ENCODE assay signal across 2 cellular contexts in genomic region chr5:83099445-83099844, GRCh38.
TF ChIP-seq lines count a peak whose summit lies in the region.

No MANE protein-coding gene starts in this region.

TF ChIP-seq in HepG2, 621 proteins besides CTCF, POLR2A, EP300 and RAD21 (continues in another document):
- TF ChIP-seq TCF7 (IDR thresholded peaks at IDR 0.05; ENCODE audit: low read depth) (peak; percentile 66; the same call in 1 of the 2 replicates), REL (CRISPR knock-in tag; conservative IDR thresholded peaks at IDR 0.05) (no peak), ZNF609 (CRISPR knock-in tag; IDR thresholded peaks at IDR 0.05; ENCODE audit: borderline replicate concordance) (peak; percentile 40; the same call in 1 of the 2 replicates), SOX5 (CRISPR knock-in tag; IDR thresholded peaks at IDR 0.05; ENCODE audit: borderline replicate concordance) (0 out of 2 replicates have a peak, but pooled peaks have one; percentile 17), NR2F2 (IDR thresholded peaks at IDR 0.05; ENCODE audit: borderline replicate concordance, low read depth) (peak; percentile 50; the same call in 1 of the 2 replicates), TCF7L2 (IDR thresholded peaks at IDR 0.05; ENCODE audit: low read depth, low read length) (peak; percentile 63), RERE (CRISPR knock-in tag; IDR thresholded peaks at IDR 0.05; ENCODE audit: low read depth) (peak; percentile 38; the same call in 1 of the 2 replicates), ZXDC (CRISPR knock-in tag; IDR thresholded peaks at IDR 0.05) (no peak), FOXP1 (IDR thresholded peaks at IDR 0.05) (no peak), FOXP1 (CRISPR knock-in tag; IDR thresholded peaks at IDR 0.05) (peak; percentile 33; the same call in 1 of the 2 replicates), SOX13 (IDR thresholded peaks at IDR 0.05) (peak; percentile 37; the same call in 1 of the 2 replicates), SOX13 (CRISPR knock-in tag; conservative IDR thresholded peaks at IDR 0.05 in 1 of 2, IDR thresholded peaks at IDR 0.05 in 1 of 2) (peak in 1 of 2 experiments; percentile 76; a peak in 2 of 4 replicates)

TF ChIP-seq in WTC11, 78 proteins besides CTCF, POLR2A, EP300 and RAD21:
- TF ChIP-seq ZSCAN18 (CRISPR knock-in tag; IDR thresholded peaks at IDR 0.05) (no peak), EMX1 (CRISPR knock-in tag; IDR thresholded peaks at IDR 0.05) (no peak), RELA (CRISPR knock-in tag; IDR thresholded peaks at IDR 0.05; ENCODE audit: borderline replicate concordance) (no peak), FOXP4 (CRISPR knock-in tag; IDR thresholded peaks at IDR 0.05) (no peak), ATF2 (CRISPR knock-in tag; IDR thresholded peaks at IDR 0.05; ENCODE audit: borderline replicate concordance, low read depth) (no peak), HMGXB4 (CRISPR knock-in tag; IDR thresholded peaks at IDR 0.05) (no peak), NR2C2 (CRISPR knock-in tag; IDR thresholded peaks at IDR 0.05) (no peak), NFE2L1 (CRISPR knock-in tag; IDR thresholded peaks at IDR 0.05) (no peak), ZNF416 (CRISPR knock-in tag; IDR thresholded peaks at IDR 0.05) (no peak), ZNF317 (CRISPR knock-in tag; IDR thresholded peaks at IDR 0.05; ENCODE audit: borderline replicate concordance, low read depth) (no peak), TEAD4 (CRISPR knock-in tag; IDR thresholded peaks at IDR 0.05) (no peak), NR1H2 (CRISPR knock-in tag; IDR thresholded peaks at IDR 0.05) (no peak), PREB (CRISPR knock-in tag; IDR thresholded peaks at IDR 0.05; ENCODE audit: borderline replicate concordance) (no peak), HMGA2 (CRISPR knock-in tag; IDR thresholded peaks at IDR 0.05) (no peak), ELF4 (CRISPR knock-in tag; IDR thresholded peaks at IDR 0.05; ENCODE audit: low read depth) (no peak), ETV6 (CRISPR knock-in tag; IDR thresholded peaks at IDR 0.05) (no peak), CBFB (CRISPR knock-in tag; IDR thresholded peaks at IDR 0.05; ENCODE audit: low read depth) (no peak)
